12 cellular contexts compared by ENCODE assay signal in the genomic region with DNA sequence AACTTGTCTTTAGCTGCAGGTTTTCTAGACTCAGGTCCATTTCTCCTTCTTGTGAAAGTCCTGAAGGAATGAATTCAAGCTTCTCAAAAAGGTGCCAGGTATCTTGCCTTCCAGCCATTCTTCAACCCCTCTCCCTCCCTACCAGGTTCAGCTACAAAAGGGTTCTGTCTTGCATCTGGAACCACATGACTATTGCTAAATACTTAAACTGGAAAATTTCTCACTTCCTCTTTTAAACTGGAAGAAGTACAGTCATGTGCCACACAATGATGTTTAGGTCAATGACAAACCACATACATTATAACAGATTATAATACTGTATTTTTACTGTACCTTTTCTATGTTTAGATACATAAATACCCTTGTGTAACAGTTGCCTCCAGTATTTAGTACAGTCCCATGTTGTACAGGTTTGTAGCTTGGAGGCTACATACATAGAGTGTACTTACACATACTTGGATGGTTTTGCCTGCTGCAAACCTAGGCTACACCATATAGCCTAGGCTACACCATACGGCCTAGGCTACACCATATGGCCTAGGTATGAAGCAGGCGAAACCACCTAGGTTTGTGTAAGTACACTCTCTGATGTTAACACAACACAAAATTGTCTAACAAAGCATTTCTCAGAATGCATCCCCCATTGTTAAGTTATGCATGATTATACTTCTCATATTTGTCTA.
DNase-seq lines count a peak whose midpoint lies in the region; ATAC-seq and TF ChIP-seq lines count a peak whose summit lies in the region.
"Had no signal": no experiment of that assay in that cellular context is flagged by ENCODE, and none has a peak within 500 bp of the region (broad histone marks: within the 10 kb centered on the region; RNA-seq: fewer than 3 reads in every experiment).

No MANE protein-coding gene starts in this region.

- CTCF ChIA-PET in PC-9 (lab: Charles Lee), result no interaction called here

- no peaks in the 10 kb centered on the region for H3K27me3 ChIP-seq in PC-9 (ENCODE audit: insufficient read depth, low read depth)

- H3K4me3 Mint-ChIP-seq in nephron, result no peak overlapping the region
- H3K4me3 Mint-ChIP-seq: type B pancreatic cell had no signal

- no peaks in the 10 kb centered on the region for H3K9me3 ChIP-seq in PC-9 (ENCODE audit: insufficient read depth, low read depth)

- no peak overlapping the region for H3K4me3 ChIP-seq in PC-9
- H3K4me3 ChIP-seq: smooth muscle cell had no signal

- DNase-seq in NOMO-1 treated with DMSO at 0.1 percent for 48 hours (lab: John Stamatoyannopoulos, UW; ENCODE audit: unreplicated experiment) (peak; percentile 95), PC-9 (no peak), NCI-H2196 (lab: John Stamatoyannopoulos, UW; ENCODE audit: unreplicated experiment) (no peak)
- DNase-seq in stimulated activated CD4-positive, alpha-beta T cell treated with anti-CD3 and anti-CD28 coated beads, Interleukin-4, amount 100 ng/mL, for 4 hours, result no peak
- DNase-seq in stimulated activated CD8-positive, alpha-beta memory T cell treated with anti-CD3 and anti-CD28 coated beads, Interleukin-4, amount 100 ng/mL, for 48 hours, result no peak
- DNase-seq: GDM1, left cardiac atrium had no signal

- no peaks in the 10 kb centered on the region for H3K9me3 Mint-ChIP-seq in nephron
- H3K9me3 Mint-ChIP-seq: type B pancreatic cell had no signal

- no peaks in the 10 kb centered on the region for H3K4me1 ChIP-seq in PC-9 (replicated peaks; ENCODE audit: insufficient read depth)

- no peaks in the 10 kb centered on the region for H3K9me2 ChIP-seq in PC-9 (ENCODE audit: insufficient read depth)

- no peak overlapping the region for H2AFZ ChIP-seq in PC-9

- TF ChIP-seq CTCF in nephron (IDR thresholded peaks at IDR 0.05; ENCODE audit: unreplicated experiment in 3 of 3) (no peak), PC-9 (conservative IDR thresholded peaks at IDR 0.05) (no peak)

- intact Hi-C loops in PC-9 (cut with micrococcal nuclease; ENCODE audit: unreplicated experiment), result no loop called here

- H3K27me3 Mint-ChIP-seq in nephron (ENCODE audit: low read depth), result no peaks in the 10 kb centered on the region
- H3K27me3 Mint-ChIP-seq: type B pancreatic cell had no signal

- no peak overlapping the region for H3K4me2 ChIP-seq in PC-9
- H3K4me2 ChIP-seq: smooth muscle cell had no signal

- H3K27ac ChIP-seq in PC-9, result no peak overlapping the region

- POLR2A ChIA-PET in PC-9 (lab: Charles Lee; ENCODE audit: unreplicated experiment), result no interaction called here

- peak overlapping the region; percentile 42 to 79 (median 75) for H3K27ac Mint-ChIP-seq in nephron
- H3K27ac Mint-ChIP-seq: type B pancreatic cell had no signal

- H3K36me3 Mint-ChIP-seq in nephron (ENCODE audit: low read depth), result peaks cover 15% of the 10 kb centered on the region

- no peaks in the 10 kb centered on the region for H3K36me3 ChIP-seq in PC-9 (ENCODE audit: low read depth)

- peak; percentile 71 for ATAC-seq in GM18868 (IDR thresholded peaks at IDR 0.05; ENCODE audit: unreplicated experiment)
- ATAC-seq in HG02852 (IDR thresholded peaks at IDR 0.05; ENCODE audit: unreplicated experiment), result peak; percentile 83
- ATAC-seq: left cardiac atrium had no signal

- H4K20me1 ChIP-seq in PC-9 (ENCODE audit: insufficient read depth), result no peaks in the 10 kb centered on the region

- H3K79me2 ChIP-seq in PC-9 (ENCODE audit: low read depth), result no peaks in the 10 kb centered on the region

- H3F3A ChIP-seq in PC-9 (ENCODE audit: insufficient read depth, low read depth), result no peaks in the 10 kb centered on the region

- BruUV-seq in PC-9 (replicated peaks; lab: Mats Ljungman, UMichigan), result no TSS peak

- no peaks in the 10 kb centered on the region for H3K4me1 Mint-ChIP-seq in nephron
